In the genomic region with DNA sequence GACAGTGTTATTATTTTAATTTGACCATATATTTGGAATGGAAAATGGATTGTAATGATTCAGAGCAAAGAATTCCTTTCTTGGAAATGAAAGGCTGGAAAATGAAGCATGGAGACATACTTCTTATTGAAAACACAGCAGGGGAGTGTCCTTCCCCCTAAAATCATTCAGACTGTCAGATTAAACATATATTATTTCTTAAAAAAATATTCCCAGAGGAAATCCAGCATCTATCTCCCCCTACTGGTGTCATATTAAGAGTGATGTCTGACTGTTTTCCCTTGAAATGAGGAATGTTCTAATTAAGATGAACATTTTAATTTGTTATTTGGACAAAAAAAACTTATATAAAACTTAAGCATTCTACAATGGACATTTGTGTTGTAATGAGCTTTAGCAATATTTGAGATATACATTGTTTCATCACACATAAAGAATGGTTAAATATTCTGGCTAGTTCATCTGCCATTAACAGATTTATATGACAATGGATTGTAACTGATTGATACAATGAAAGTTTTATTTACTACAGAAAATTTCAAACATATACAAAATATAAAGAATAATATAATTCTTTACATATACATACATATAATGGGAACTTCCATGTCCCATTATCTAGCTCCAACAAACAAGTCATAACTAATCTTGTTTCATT, we compare ENCODE assay signal across 9 cellular contexts.
DNase-seq lines count a peak whose midpoint lies in the region; ATAC-seq and TF ChIP-seq lines count a peak whose summit lies in the region.
"Had no signal": no experiment of that assay in that cellular context is flagged by ENCODE, and none has a peak within 500 bp of the region (broad histone marks: within the 10 kb centered on the region; RNA-seq: fewer than 3 reads in every experiment).

No MANE protein-coding gene starts in this region.

- H3K36me3 ChIP-seq in right atrium auricular region (no peaks in the 10 kb centered on the region), WERI-Rb-1 (no peaks in the 10 kb centered on the region)

- peaks cover 0 to 6% (median 0%) of the 10 kb centered on the region in 3 donors for H3K36me3 Mint-ChIP-seq in immature natural killer cell
- H3K36me3 Mint-ChIP-seq in activated CD4-positive, alpha-beta T cell treated with anti-CD3 and anti-CD28 coated beads, Interleukin-2, amount 10 ng/mL, durations not matched to agents 24 days and 14 days (ENCODE audit: low read depth): peaks cover 6% of the 10 kb centered on the region

- no peak for ATAC-seq in GM19351 (IDR thresholded peaks at IDR 0.05; ENCODE audit: unreplicated experiment)
- no peak for ATAC-seq in GM18511 (IDR thresholded peaks at IDR 0.05; ENCODE audit: unreplicated experiment)

- H3K4me3 Mint-ChIP-seq in immature natural killer cell: no peak overlapping the region
- H3K4me3 Mint-ChIP-seq in activated CD4-positive, alpha-beta T cell treated with anti-CD3 and anti-CD28 coated beads, Interleukin-2, amount 10 ng/mL, durations not matched to agents 24 days and 14 days: no peak overlapping the region

- no peaks in the 10 kb centered on the region for H3K27me3 ChIP-seq in right atrium auricular region
- H3K27me3 ChIP-seq in WERI-Rb-1 (ENCODE audit: insufficient read depth, low read depth, severe bottlenecking): no peaks in the 10 kb centered on the region

- H3K4me1 ChIP-seq in right atrium auricular region: no peaks in the 10 kb centered on the region

- H3K9me3 Mint-ChIP-seq in immature natural killer cell: peaks cover 0 to 5% (median 0%) of the 10 kb centered on the region in 6 donors
- H3K9me3 Mint-ChIP-seq in activated CD4-positive, alpha-beta T cell treated with anti-CD3 and anti-CD28 coated beads, Interleukin-2, amount 10 ng/mL, durations not matched to agents 24 days and 14 days: peaks cover 10% of the 10 kb centered on the region

- H3K9me3 ChIP-seq in right atrium auricular region (no peaks in the 10 kb centered on the region), WERI-Rb-1 (ENCODE audit: severe bottlenecking) (peaks cover 6% of the 10 kb centered on the region)

- H3K4me3 ChIP-seq in right atrium auricular region: no peak overlapping the region
- no peak overlapping the region for H3K4me3 ChIP-seq in WERI-Rb-1 (ENCODE audit: low read depth, low read length)

- DNase-seq in right atrium auricular region (ENCODE audit: low spot score): no peak
- no peak for DNase-seq in cardiac septum (ENCODE audit: low spot score)
- no peak for DNase-seq in WERI-Rb-1
- DNase-seq in immature natural killer cell: peak; percentile 10 to 14 (median 12)
- no peak for DNase-seq in activated CD4-positive, alpha-beta T cell treated with anti-CD3 and anti-CD28 coated beads, Interleukin-2, amount 10 ng/mL, durations not matched to agents 24 days and 14 days
- no peak for DNase-seq in D341Med (ENCODE audit: low spot score)
- DNase-seq: activated naive CD4-positive, alpha-beta T cell treated with Interleukin-2 at 50 U/mL for 16 hours had no signal

- no peaks in the 10 kb centered on the region for H3K4me1 Mint-ChIP-seq in immature natural killer cell
- H3K4me1 Mint-ChIP-seq in activated CD4-positive, alpha-beta T cell treated with anti-CD3 and anti-CD28 coated beads, Interleukin-2, amount 10 ng/mL, durations not matched to agents 24 days and 14 days: peaks cover 10% of the 10 kb centered on the region

- no peak overlapping the region for H3K27ac Mint-ChIP-seq in immature natural killer cell
- H3K27ac Mint-ChIP-seq in activated CD4-positive, alpha-beta T cell treated with anti-CD3 and anti-CD28 coated beads, Interleukin-2, amount 10 ng/mL, durations not matched to agents 24 days and 14 days: no peak overlapping the region

- peaks cover 2 to 6% (median 3%) of the 10 kb centered on the region in 3 donors for H3K27me3 Mint-ChIP-seq in immature natural killer cell (ENCODE audit: low read depth in 3 of 3)
- H3K27me3 Mint-ChIP-seq in activated CD4-positive, alpha-beta T cell treated with anti-CD3 and anti-CD28 coated beads, Interleukin-2, amount 10 ng/mL, durations not matched to agents 24 days and 14 days: peaks cover 27% of the 10 kb centered on the region

- no peak overlapping the region for H3K27ac ChIP-seq in right atrium auricular region
- no peak overlapping the region for H3K27ac ChIP-seq in WERI-Rb-1

- TF ChIP-seq CTCF in right atrium auricular region (IDR thresholded peaks at IDR 0.05) (peak; percentile 39 to 60), WERI-Rb-1 (IDR thresholded peaks at IDR 0.05; ENCODE audit: low read depth, low read length) (0 out of 2 replicates have a peak, but pooled peaks have one; percentile 17)

- intact Hi-C loops in cardiac septum (cut with DNase I): loop anchor here (10.0 kb wide), 1 partner anchor 546 kb away; no protein-coding TSS in a partner anchor
- intact Hi-C loops in activated CD4-positive, alpha-beta T cell treated with anti-CD3 and anti-CD28 coated beads, Interleukin-2, amount 10 ng/mL, durations not matched to agents 24 days and 14 days (cut with micrococcal nuclease): loop anchor here (2.0 kb wide), 3 partner anchors 96 to 558 kb away; no protein-coding TSS in a partner anchor

Comparison
In these comparisons a context has a peak if more than half of its experiments do, and no peak if none do; other contexts are left out.
1. DNase-seq: peak in immature natural killer cell (3 of 3); none in right atrium auricular region (single experiment), cardiac septum (single experiment), WERI-Rb-1 (single experiment), activated CD4-positive, alpha-beta T cell treated with anti-CD3 and anti-CD28 coated beads, Interleukin-2, amount 10 ng/mL, durations not matched to agents 24 days and 14 days (single experiment) and D341Med (single experiment).